In genomic region chr3:37903734-37904133, GRCh38 we compare ENCODE assay signal across 1 cellular context.
TF ChIP-seq lines count a peak whose summit lies in the region.

No MANE protein-coding gene starts in this region.

TF ChIP-seq in HepG2, 621 proteins besides CTCF, POLR2A, EP300 and RAD21 (continued from another document):
- no peak for TF ChIP-seq ZNF850 (CRISPR knock-in tag; conservative IDR thresholded peaks at IDR 0.05)
- TF ChIP-seq ZNF275 (CRISPR knock-in tag; IDR thresholded peaks at IDR 0.05; ENCODE audit: borderline replicate concordance) = no peak
- no peak for TF ChIP-seq CHD4 (IDR thresholded peaks at IDR 0.05; ENCODE audit: borderline replicate concordance, low read length)
- no peak for TF ChIP-seq DZIP1 (CRISPR knock-in tag; IDR thresholded peaks at IDR 0.05)
- TF ChIP-seq PPARG (CRISPR knock-in tag; conservative IDR thresholded peaks at IDR 0.05) = no peak
- TF ChIP-seq RBM39 (IDR thresholded peaks at IDR 0.05; ENCODE audit: low read depth, low read length, poor library complexity, severe bottlenecking) = no peak
- TF ChIP-seq ZNF468 (CRISPR knock-in tag; IDR thresholded peaks at IDR 0.05) = no peak
- TF ChIP-seq UBTF (CRISPR knock-in tag; IDR thresholded peaks at IDR 0.05) = 0 out of 2 replicates have a peak, but pooled peaks have one; percentile 11
- no peak for TF ChIP-seq IRF1 (CRISPR knock-in tag; IDR thresholded peaks at IDR 0.05; ENCODE audit: low read depth)
- 0 out of 2 replicates have a peak, but pooled peaks have one; percentile 6 for TF ChIP-seq FOXP4 (CRISPR knock-in tag; IDR thresholded peaks at IDR 0.05)
- no peak for TF ChIP-seq SRSF4 (IDR thresholded peaks at IDR 0.05; ENCODE audit: low read depth, low read length, poor library complexity, severe bottlenecking)
- TF ChIP-seq DBP (CRISPR knock-in tag; IDR thresholded peaks at IDR 0.05; ENCODE audit: not compliant biosample characterization) = no peak
- TF ChIP-seq KDM5B (CRISPR knock-in tag; IDR thresholded peaks at IDR 0.05; ENCODE audit: borderline replicate concordance) = no peak
- TF ChIP-seq TRAFD1 (CRISPR knock-in tag; IDR thresholded peaks at IDR 0.05; ENCODE audit: borderline replicate concordance) = no peak
- no peak for TF ChIP-seq BCLAF1 (IDR thresholded peaks at IDR 0.05)
